8 cellular contexts compared by ENCODE assay signal in the genomic region with DNA sequence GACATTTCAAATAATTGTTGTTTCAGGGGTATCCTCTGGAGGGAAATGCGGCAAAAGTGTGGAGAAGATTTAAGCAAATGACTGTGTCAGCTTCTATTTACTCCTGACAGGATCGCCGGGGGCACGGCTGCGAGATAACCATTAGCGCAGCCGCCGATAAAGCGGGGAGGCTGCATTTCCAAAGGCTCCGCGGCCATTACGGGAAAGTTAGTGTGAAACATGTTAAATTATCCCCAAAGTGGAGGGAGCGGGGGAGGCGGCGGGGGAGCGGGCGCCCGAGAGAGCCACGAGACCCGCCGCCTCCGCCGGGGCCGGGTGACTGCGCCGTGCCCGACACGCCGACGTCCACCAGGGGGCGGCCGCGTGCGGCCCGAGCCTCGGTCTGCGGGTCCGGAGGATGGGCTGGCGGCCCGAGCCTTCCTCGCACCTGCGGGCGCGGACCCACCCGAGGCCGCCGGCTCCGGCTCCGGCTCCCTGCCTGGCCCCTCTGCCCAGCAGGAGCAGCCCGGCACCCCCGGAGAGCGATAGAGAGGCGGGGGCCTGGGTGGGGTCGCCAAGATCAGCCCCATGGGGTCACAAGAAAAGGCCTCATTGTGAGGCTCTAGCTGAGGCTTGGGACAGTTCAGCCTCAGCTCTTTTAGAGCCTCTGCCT.
DNase-seq lines count a peak whose midpoint lies in the region; ATAC-seq and TF ChIP-seq lines count a peak whose summit lies in the region.

No MANE protein-coding gene starts in this region.

- peak overlapping the region in 3 of 5 experiments; percentile 20 to 60 (median 30) for H3K4me3 Mint-ChIP-seq in brain

- H3K27me3 Mint-ChIP-seq in brain: peaks cover 89% of the 10 kb centered on the region

- intact Hi-C loops in lower lobe of right lung (cut with DNase I): no loop called here

- no peaks in the 10 kb centered on the region for H3K36me3 ChIP-seq in lower lobe of right lung

- H3K9me3 Mint-ChIP-seq in brain: peaks cover 0 to 3% (median 0%) of the 10 kb centered on the region in 5 experiments

- no peak overlapping the region for H3K27ac Mint-ChIP-seq in brain

- peaks cover 12% of the 10 kb centered on the region for H3K4me1 Mint-ChIP-seq in brain

- H3K4me1 ChIP-seq in lower lobe of right lung: peaks cover 4% of the 10 kb centered on the region

- peak; percentile 67 to 68 for ATAC-seq in lower lobe of right lung
- peak; percentile 90 for ATAC-seq in stimulated activated naive CD8-positive, alpha-beta T cell treated with anti-CD3 and anti-CD28 coated beads, Interleukin-15, Interleukin-2, amounts not matched to agents 100 U/mL and 50 U/mL, for 24 hours
- no peak for ATAC-seq in GM19324 (IDR thresholded peaks at IDR 0.05; ENCODE audit: low FRiP score, unreplicated experiment)
- ATAC-seq in HG03469 (IDR thresholded peaks at IDR 0.05; ENCODE audit: unreplicated experiment): no peak

- no peak overlapping the region for H3K4me3 ChIP-seq in lower lobe of right lung

- H3K27ac ChIP-seq in lower lobe of right lung: no peak overlapping the region

- peaks cover 85% of the 10 kb centered on the region for H3K27me3 ChIP-seq in lower lobe of right lung (ENCODE audit: low read depth)

- H3K9me3 ChIP-seq in lower lobe of right lung: no peaks in the 10 kb centered on the region

- H3K36me3 Mint-ChIP-seq in brain: no peaks in the 10 kb centered on the region

- TF ChIP-seq CTCF in brain (conservative IDR thresholded peaks at IDR 0.05) (peak; percentile 57 to 83), lower lobe of right lung (IDR thresholded peaks at IDR 0.05) (peak; percentile 82)

- peak; percentile 49 for DNase-seq in NK-92 treated with Interleukin-12 subunit alpha and Interleukin-12 subunit beta, amount 100 ng/mL, for 24 hours (lab: John Stamatoyannopoulos, UW)
- DNase-seq in NK-92 (lab: John Stamatoyannopoulos, UW; ENCODE audit: unreplicated experiment) (no peak), UCSD-AML1 (lab: John Stamatoyannopoulos, UW; ENCODE audit: unreplicated experiment) (peak; percentile 42), lower lobe of right lung (peak; percentile 55)
- DNase-seq in stimulated activated naive CD8-positive, alpha-beta T cell treated with anti-CD3 and anti-CD28 coated beads, Interleukin-15, Interleukin-2, amounts not matched to agents 100 U/mL and 50 U/mL, for 24 hours: peak; percentile 83

Comparison
In these comparisons a context has a peak if more than half of its experiments do, and no peak if none do; other contexts are left out.
1. ATAC-seq: peak in lower lobe of right lung (2 of 2) and stimulated activated naive CD8-positive, alpha-beta T cell treated with anti-CD3 and anti-CD28 coated beads, Interleukin-15, Interleukin-2, amounts not matched to agents 100 U/mL and 50 U/mL, for 24 hours (single experiment); none in GM19324 (single experiment) and HG03469 (single experiment).